1 cellular context compared by ENCODE assay signal in genomic region chr9:137318565-137318964, GRCh38.
A peak's percentile ranks its signal among the peaks of the same experiment; 100 is the strongest.
TF ChIP-seq lines count a peak whose summit lies in the region.

No MANE protein-coding gene starts in this region.

TF ChIP-seq in HepG2, 621 proteins besides CTCF, POLR2A, EP300 and RAD21:
- 0 out of 2 replicates have a peak, but pooled peaks have one; percentile 45 for TF ChIP-seq ARID2 (CRISPR knock-in tag; IDR thresholded peaks at IDR 0.05; ENCODE audit: borderline replicate concordance)
- no peak for TF ChIP-seq PAXIP1 (CRISPR knock-in tag; conservative IDR thresholded peaks at IDR 0.05)
- no peak for TF ChIP-seq ZSCAN20 (CRISPR knock-in tag; IDR thresholded peaks at IDR 0.05; ENCODE audit: borderline replicate concordance)
- TF ChIP-seq HIC2 (CRISPR knock-in tag; IDR thresholded peaks at IDR 0.05; ENCODE audit: low read depth): no peak
- TF ChIP-seq ETS1 (CRISPR knock-in tag; IDR thresholded peaks at IDR 0.05): no peak
- no peak for TF ChIP-seq ZNF605 (CRISPR knock-in tag; IDR thresholded peaks at IDR 0.05)
- no peak for TF ChIP-seq ZNF878 (CRISPR knock-in tag; IDR thresholded peaks at IDR 0.05)
- peak; percentile 30; the same call in 1 of the 2 replicates for TF ChIP-seq HDAC1 (CRISPR knock-in tag; IDR thresholded peaks at IDR 0.05)
- no peak for TF ChIP-seq NR2F2 (IDR thresholded peaks at IDR 0.05; ENCODE audit: borderline replicate concordance, low read depth)
- no peak for TF ChIP-seq HMGA1 (CRISPR knock-in tag; conservative IDR thresholded peaks at IDR 0.05)
- TF ChIP-seq ZBTB25 (CRISPR knock-in tag; IDR thresholded peaks at IDR 0.05): no peak
- no peak for TF ChIP-seq TOPORS (CRISPR knock-in tag; IDR thresholded peaks at IDR 0.05)
- no peak for TF ChIP-seq THYN1 (CRISPR knock-in tag; IDR thresholded peaks at IDR 0.05; ENCODE audit: borderline replicate concordance, low read depth)
- no peak for TF ChIP-seq RXRB (CRISPR knock-in tag; IDR thresholded peaks at IDR 0.05; ENCODE audit: borderline replicate concordance)
TF ChIP-seq in HepG2: peak in this region for 2.
